Comparison of ENCODE assay signal across 1 cellular context in the genomic region with DNA sequence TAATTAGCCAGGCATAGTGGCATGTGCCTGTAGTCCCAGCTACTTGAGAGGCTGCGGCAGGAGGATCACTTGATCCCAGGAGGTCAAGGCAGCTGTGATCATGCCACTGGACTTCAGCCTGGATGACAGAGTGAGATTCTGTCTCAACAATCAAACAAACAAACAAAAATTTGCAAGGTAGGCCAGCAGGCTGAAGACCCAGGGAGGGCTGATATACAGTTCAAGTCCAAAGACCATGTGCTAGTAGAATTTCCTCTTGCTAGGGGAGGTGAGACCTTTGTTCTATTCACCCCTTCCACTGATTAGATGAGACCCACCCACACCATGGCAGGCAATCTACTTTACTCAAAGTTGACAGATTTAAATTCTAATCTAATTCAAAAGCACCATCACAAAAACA.
A peak's percentile ranks its signal among the peaks of the same experiment; 100 is the strongest.
TF ChIP-seq lines count a peak whose summit lies in the region.

No MANE protein-coding gene starts in this region.

TF ChIP-seq in HepG2, 621 proteins besides CTCF, POLR2A, EP300 and RAD21 (continued from another document):
- 0 out of 2 replicates have a peak, but pooled peaks have one; percentile 38 for TF ChIP-seq IRF2 (CRISPR knock-in tag; IDR thresholded peaks at IDR 0.05)
- TF ChIP-seq NCOR1 (IDR thresholded peaks at IDR 0.05; ENCODE audit: borderline replicate concordance, low read length), result peak; percentile 58; the same call in 1 of the 2 replicates
- no peak for TF ChIP-seq ZNF121 (CRISPR knock-in tag; IDR thresholded peaks at IDR 0.05)
- TF ChIP-seq, protein P1, sequence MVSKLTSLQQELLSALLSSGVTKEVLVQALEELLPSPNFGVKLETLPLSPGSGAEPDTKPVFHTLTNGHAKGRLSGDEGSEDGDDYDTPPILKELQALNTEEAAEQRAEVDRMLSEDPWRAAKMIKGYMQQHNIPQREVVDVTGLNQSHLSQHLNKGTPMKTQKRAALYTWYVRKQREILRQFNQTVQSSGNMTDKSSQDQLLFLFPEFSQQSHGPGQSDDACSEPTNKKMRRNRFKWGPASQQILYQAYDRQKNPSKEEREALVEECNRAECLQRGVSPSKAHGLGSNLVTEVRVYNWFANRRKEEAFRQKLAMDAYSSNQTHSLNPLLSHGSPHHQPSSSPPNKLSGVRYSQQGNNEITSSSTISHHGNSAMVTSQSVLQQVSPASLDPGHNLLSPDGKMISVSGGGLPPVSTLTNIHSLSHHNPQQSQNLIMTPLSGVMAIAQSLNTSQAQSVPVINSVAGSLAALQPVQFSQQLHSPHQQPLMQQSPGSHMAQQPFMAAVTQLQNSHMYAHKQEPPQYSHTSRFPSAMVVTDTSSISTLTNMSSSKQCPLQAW (CRISPR knock-in tag; IDR thresholded peaks at IDR 0.05), result peak; percentile 24; the same call in 1 of the 2 replicates
- TF ChIP-seq FOSL1 (CRISPR knock-in tag; IDR thresholded peaks at IDR 0.05; ENCODE audit: borderline replicate concordance), result no peak
- no peak for TF ChIP-seq KDM4B (CRISPR knock-in tag; IDR thresholded peaks at IDR 0.05)
- peak; percentile 15; the same call in 1 of the 2 replicates for TF ChIP-seq SAP130 (CRISPR knock-in tag; IDR thresholded peaks at IDR 0.05; ENCODE audit: low read depth)
- TF ChIP-seq JUN (CRISPR knock-in tag; IDR thresholded peaks at IDR 0.05), result no peak
- peak; percentile 82 for TF ChIP-seq ZMYM3 (CRISPR knock-in tag; IDR thresholded peaks at IDR 0.05)
- TF ChIP-seq, protein P2, sequence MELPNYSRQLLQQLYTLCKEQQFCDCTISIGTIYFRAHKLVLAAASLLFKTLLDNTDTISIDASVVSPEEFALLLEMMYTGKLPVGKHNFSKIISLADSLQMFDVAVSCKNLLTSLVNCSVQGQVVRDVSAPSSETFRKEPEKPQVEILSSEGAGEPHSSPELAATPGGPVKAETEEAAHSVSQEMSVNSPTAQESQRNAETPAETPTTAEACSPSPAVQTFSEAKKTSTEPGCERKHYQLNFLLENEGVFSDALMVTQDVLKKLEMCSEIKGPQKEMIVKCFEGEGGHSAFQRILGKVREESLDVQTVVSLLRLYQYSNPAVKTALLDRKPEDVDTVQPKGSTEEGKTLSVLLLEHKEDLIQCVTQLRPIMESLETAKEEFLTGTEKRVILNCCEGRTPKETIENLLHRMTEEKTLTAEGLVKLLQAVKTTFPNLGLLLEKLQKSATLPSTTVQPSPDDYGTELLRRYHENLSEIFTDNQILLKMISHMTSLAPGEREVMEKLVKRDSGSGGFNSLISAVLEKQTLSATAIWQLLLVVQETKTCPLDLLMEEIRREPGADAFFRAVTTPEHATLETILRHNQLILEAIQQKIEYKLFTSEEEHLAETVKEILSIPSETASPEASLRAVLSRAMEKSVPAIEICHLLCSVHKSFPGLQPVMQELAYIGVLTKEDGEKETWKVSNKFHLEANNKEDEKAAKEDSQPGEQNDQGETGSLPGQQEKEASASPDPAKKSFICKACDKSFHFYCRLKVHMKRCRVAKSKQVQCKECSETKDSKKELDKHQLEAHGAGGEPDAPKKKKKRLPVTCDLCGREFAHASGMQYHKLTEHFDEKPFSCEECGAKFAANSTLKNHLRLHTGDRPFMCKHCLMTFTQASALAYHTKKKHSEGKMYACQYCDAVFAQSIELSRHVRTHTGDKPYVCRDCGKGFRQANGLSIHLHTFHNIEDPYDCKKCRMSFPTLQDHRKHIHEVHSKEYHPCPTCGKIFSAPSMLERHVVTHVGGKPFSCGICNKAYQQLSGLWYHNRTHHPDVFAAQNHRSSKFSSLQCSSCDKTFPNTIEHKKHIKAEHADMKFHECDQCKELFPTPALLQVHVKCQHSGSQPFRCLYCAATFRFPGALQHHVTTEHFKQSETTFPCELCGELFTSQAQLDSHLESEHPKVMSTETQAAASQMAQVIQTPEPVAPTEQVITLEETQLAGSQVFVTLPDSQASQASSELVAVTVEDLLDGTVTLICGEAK (IDR thresholded peaks at IDR 0.05), result no peak
- TF ChIP-seq, protein P2 (CRISPR knock-in tag; IDR thresholded peaks at IDR 0.05), result 0 out of 2 replicates have a peak, but pooled peaks have one; percentile 42
- TF ChIP-seq SOX6 (IDR thresholded peaks at IDR 0.05), result no peak
- peak; percentile 69 for TF ChIP-seq SOX6 (CRISPR knock-in tag; IDR thresholded peaks at IDR 0.05)
- TF ChIP-seq FOXA3 (CRISPR knock-in tag; IDR thresholded peaks at IDR 0.05), result peak; percentile 31
- no peak for TF ChIP-seq ZMYM4 (CRISPR knock-in tag; IDR thresholded peaks at IDR 0.05)
- TF ChIP-seq HOXA3 (CRISPR knock-in tag; IDR thresholded peaks at IDR 0.05), result peak; percentile 21; the same call in 1 of the 2 replicates
- TF ChIP-seq NR2F6 (IDR thresholded peaks at IDR 0.05), result peak; percentile 23; the same call in 1 of the 2 replicates
- TF ChIP-seq NR2F6 (CRISPR knock-in tag; IDR thresholded peaks at IDR 0.05), result peak; percentile 45; the same call in 1 of the 2 replicates
- peak; percentile 56; the same call in 1 of the 2 replicates for TF ChIP-seq HNF4G (IDR thresholded peaks at IDR 0.05; ENCODE audit: borderline replicate concordance, low read depth, low read length)
- TF ChIP-seq HNF4G (CRISPR knock-in tag; IDR thresholded peaks at IDR 0.05; ENCODE audit: borderline replicate concordance, low read depth), result no peak
- TF ChIP-seq MAFK (conservative IDR thresholded peaks at IDR 0.05 in 1 of 2, IDR thresholded peaks at IDR 0.05 in 1 of 2; ENCODE audit: low read length in 2 of 2), result 0 out of 4 replicates have a peak, but pooled peaks of 1 of the 2 experiments have one; percentile 2
- TF ChIP-seq HDAC2 (CRISPR knock-in tag; IDR thresholded peaks at IDR 0.05), result peak; percentile 42; the same call in 1 of the 2 replicates
- peak; percentile 74 for TF ChIP-seq GATAD2A (CRISPR knock-in tag; IDR thresholded peaks at IDR 0.05)
- TF ChIP-seq RARA (CRISPR knock-in tag; IDR thresholded peaks at IDR 0.05), result peak; percentile 77
- TF ChIP-seq, protein P3, sequence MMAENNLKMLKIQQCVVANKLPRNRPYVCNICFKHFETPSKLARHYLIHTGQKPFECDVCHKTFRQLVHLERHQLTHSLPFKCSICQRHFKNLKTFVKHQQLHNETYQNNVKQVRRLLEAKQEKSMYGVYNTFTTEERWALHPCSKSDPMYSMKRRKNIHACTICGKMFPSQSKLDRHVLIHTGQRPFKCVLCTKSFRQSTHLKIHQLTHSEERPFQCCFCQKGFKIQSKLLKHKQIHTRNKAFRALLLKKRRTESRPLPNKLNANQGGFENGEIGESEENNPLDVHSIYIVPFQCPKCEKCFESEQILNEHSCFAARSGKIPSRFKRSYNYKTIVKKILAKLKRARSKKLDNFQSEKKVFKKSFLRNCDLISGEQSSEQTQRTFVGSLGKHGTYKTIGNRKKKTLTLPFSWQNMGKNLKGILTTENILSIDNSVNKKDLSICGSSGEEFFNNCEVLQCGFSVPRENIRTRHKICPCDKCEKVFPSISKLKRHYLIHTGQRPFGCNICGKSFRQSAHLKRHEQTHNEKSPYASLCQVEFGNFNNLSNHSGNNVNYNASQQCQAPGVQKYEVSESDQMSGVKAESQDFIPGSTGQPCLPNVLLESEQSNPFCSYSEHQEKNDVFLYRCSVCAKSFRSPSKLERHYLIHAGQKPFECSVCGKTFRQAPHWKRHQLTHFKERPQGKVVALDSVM (CRISPR knock-in tag; IDR thresholded peaks at IDR 0.05), result peak; percentile 87
- peak; percentile 70 for TF ChIP-seq MED1 (CRISPR knock-in tag; IDR thresholded peaks at IDR 0.05)
- TF ChIP-seq AGO2 (optimal IDR thresholded peaks at IDR 0.05; ENCODE audit: low read depth, low read length), result no peak
- TF ChIP-seq SMARCE1 (IDR thresholded peaks at IDR 0.05; ENCODE audit: borderline replicate concordance), result no peak
- TF ChIP-seq ESRRA (CRISPR knock-in tag; IDR thresholded peaks at IDR 0.05; ENCODE audit: low read depth), result 0 out of 2 replicates have a peak, but pooled peaks have one; percentile 27
- TF ChIP-seq ZBTB42 (CRISPR knock-in tag; IDR thresholded peaks at IDR 0.05), result no peak
